23 cellular contexts compared by ENCODE assay signal in the genomic region with DNA sequence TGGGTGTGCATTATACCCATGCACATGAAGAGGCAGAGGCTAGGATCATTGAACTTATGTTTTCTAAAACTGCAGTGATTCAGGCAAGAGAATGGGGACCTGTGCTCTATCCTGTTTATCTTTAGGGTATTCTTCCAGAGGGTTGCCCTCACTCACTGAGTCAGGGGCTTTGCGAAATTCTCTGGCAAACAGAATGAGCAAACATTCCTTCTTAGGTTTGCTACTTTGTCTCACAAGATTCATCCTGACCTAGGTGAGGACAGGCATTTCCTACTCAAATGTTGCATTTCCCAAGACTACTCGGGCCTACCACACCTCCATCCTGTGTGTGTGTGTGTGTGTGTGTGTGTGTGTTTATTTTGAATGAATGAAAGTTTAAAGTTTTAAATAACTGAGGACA. TPM values are rescaled to one million over a fixed set of nuclear protein-coding genes. Genes with fewer than 3 reads are reported as not detected.
DNase-seq lines count a peak whose midpoint lies in the region; ATAC-seq and TF ChIP-seq lines count a peak whose summit lies in the region.
"Had no signal": no experiment of that assay in that cellular context is flagged by ENCODE, and none has a peak within 500 bp of the region (broad histone marks: within the 10 kb centered on the region; RNA-seq: fewer than 3 reads in every experiment).

No MANE protein-coding gene starts in this region.

- POLR2A ChIA-PET in PC-3 (lab: Charles Lee; ENCODE audit: unreplicated experiment), result no interaction called here

- no peak overlapping the region for H3K27ac ChIP-seq in GM23338 (ENCODE audit: low read depth)
- peak overlapping the region; percentile 32 for H3K27ac ChIP-seq in PC-3 (ENCODE audit: low read length)
- peak overlapping the region; percentile 8 for H3K27ac ChIP-seq in epithelial cell of prostate
- H3K27ac ChIP-seq: C4-2B, WERI-Rb-1 had no signal

- H2AFZ ChIP-seq in GM23338, result peak overlapping the region; percentile 76; the same call in 1 of the 2 replicates
- H2AFZ ChIP-seq in PC-3 (ENCODE audit: low read length), result peak overlapping the region; percentile 28; the same call in 1 of the 2 replicates

- H3K4me1 ChIP-seq in GM23338 (ENCODE audit: insufficient read depth), result peaks cover 9% of the 10 kb centered on the region
- H3K4me1 ChIP-seq in PC-3 (ENCODE audit: insufficient read depth, low read length), result peaks cover 30% of the 10 kb centered on the region

- no peaks in the 10 kb centered on the region for H3K9me2 ChIP-seq in GM23338 (ENCODE audit: insufficient read depth)
- no peaks in the 10 kb centered on the region for H3K9me2 ChIP-seq in PC-3 (replicated peaks; ENCODE audit: low read length)

- no peak overlapping the region for H3K4me2 ChIP-seq in GM23338
- peak overlapping the region; percentile 31 for H3K4me2 ChIP-seq in PC-3 (ENCODE audit: low read length)

- TF ChIP-seq CTCF in GM23338 (conservative IDR thresholded peaks at IDR 0.05; ENCODE audit: low read depth in 2 of 2) (no peak), PC-3 (conservative IDR thresholded peaks at IDR 0.05; ENCODE audit: low read depth, low read length) (no peak)

- ATAC-seq in GM23338, result no peak
- ATAC-seq in PC-3, result no peak
- ATAC-seq: activated T-cell treated with anti-CD3 and anti-CD28 coated beads, Interleukin-2, amount 50 U/mL, for 72 hours had no signal

- H3K9me3 Mint-ChIP-seq in GM23338, result no peaks in the 10 kb centered on the region
- H3K9me3 Mint-ChIP-seq: activated naive CD4-positive, alpha-beta T cell treated with anti-CD3 and anti-CD28 coated beads, Interleukin-2, amount 10 ng/mL, durations not matched to agents 7 days and 5 days; activated T-cell treated with anti-CD3 and anti-CD28 coated beads, Interleukin-2, amount 50 U/mL, for 72 hours; dendritic cell treated with granulocyte-macrophage colony-stimulating factor and Interleukin-4, amounts not matched to agents 40 ng/mL and 50 ng/mL, for 4 days; T-helper 2 cell treated with Interferon-gamma antibody and Interleukin-4, amounts not matched to agents 5 μg/mL and 100 μg/mL, for 36 hours had no signal

- H3F3A ChIP-seq in GM23338 (replicated peaks; ENCODE audit: low read depth) (no peaks in the 10 kb centered on the region), PC-3 (ENCODE audit: low read length, unreplicated experiment) (no peaks in the 10 kb centered on the region)

- CTCF ChIA-PET in PC-3 (lab: Charles Lee), result no interaction called here

- intact Hi-C loops in PC-3 (cut with micrococcal nuclease), result loop anchor here (5.0 kb wide), 1 partner anchor 74 kb away; no protein-coding TSS in a partner anchor

- H3K4me3 ChIP-seq in GM23338 (no peak overlapping the region), PC-3 (ENCODE audit: low read length) (no peak overlapping the region), skeletal muscle cell (ENCODE audit: low read depth, low read length) (no peak overlapping the region)

- no peak overlapping the region for H3K9ac ChIP-seq in PC-3 (ENCODE audit: low read length)

- H4K20me1 ChIP-seq in GM23338 (replicated peaks; ENCODE audit: insufficient read depth) (peaks cover 9% of the 10 kb centered on the region), PC-3 (ENCODE audit: low read length) (peaks cover 15% of the 10 kb centered on the region)

- no TSS peak for BruUV-seq in PC-3 (replicated peaks; lab: Mats Ljungman, UMichigan)

- peak; percentile 20 for DNase-seq in GM23338 (ENCODE audit: low spot score)
- DNase-seq in PC-3, result peak; percentile 80
- peak; percentile 26 for DNase-seq in epithelial cell of prostate (ENCODE audit: low read depth, low spot score)
- peak; percentile 84 for DNase-seq in skeletal muscle cell (ENCODE audit: low read depth)
- no peak for DNase-seq in T1000 (lab: John Stamatoyannopoulos, UW)
- no peak for DNase-seq in mesenteric fat pad (ENCODE audit: low spot score)
- DNase-seq in DMS153 treated with DMSO at 0.1 percent for 48 hours (lab: John Stamatoyannopoulos, UW; ENCODE audit: unreplicated experiment), result no peak
- DNase-seq: activated CD4-positive, alpha-beta T cell treated with anti-CD3 and anti-CD28 coated beads, Interleukin-2, amount 10 ng/mL, durations not matched to agents 24 days and 14 days; activated naive CD4-positive, alpha-beta T cell treated with anti-CD3 and anti-CD28 coated beads, Interleukin-2, amount 10 ng/mL, durations not matched to agents 7 days and 5 days; activated T-cell treated with anti-CD3 and anti-CD28 coated beads, Interleukin-2, amount 50 U/mL, for 72 hours; amygdala; glutamatergic neuron; HFFc6; KG1; NCI-H187; NCI-H524 treated with DMSO at 0.1 percent for 48 hours; occipital lobe; stimulated activated CD4-positive, alpha-beta T cell treated with anti-CD3 and anti-CD28 coated beads, Interleukin-4, amount 100 ng/mL, for 24 hours; stimulated activated naive CD4-positive, alpha-beta T cell; WERI-Rb-1 had no signal

- H3K36me3 ChIP-seq in GM23338 (ENCODE audit: insufficient read depth) (no peaks in the 10 kb centered on the region), PC-3 (ENCODE audit: low read depth, low read length) (0 out of 2 replicates have a peak, but pooled peaks cover 3% of the 10 kb centered on the region)

- no peaks in the 10 kb centered on the region for H3K9me3 ChIP-seq in PC-3 (ENCODE audit: low read length)

- H3K79me2 ChIP-seq in GM23338 (replicated peaks; ENCODE audit: insufficient read depth) (peaks cover 22% of the 10 kb centered on the region), PC-3 (ENCODE audit: low read length) (peaks cover 24% of the 10 kb centered on the region)

- peaks cover under 1% of the 10 kb centered on the region; the same call in 2 of the 3 replicates for H3K36me3 Mint-ChIP-seq in GM23338 (ENCODE audit: low read depth)

- peaks cover 21% of the 10 kb centered on the region for H3K27me3 Mint-ChIP-seq in GM23338 (ENCODE audit: insufficient read depth, low read depth, poor library complexity)
- H3K27me3 Mint-ChIP-seq: activated naive CD4-positive, alpha-beta T cell treated with anti-CD3 and anti-CD28 coated beads, Interleukin-2, amount 10 ng/mL, durations not matched to agents 7 days and 5 days; dendritic cell treated with granulocyte-macrophage colony-stimulating factor and Interleukin-4, amounts not matched to agents 40 ng/mL and 50 ng/mL, for 4 days had no signal

- no peaks in the 10 kb centered on the region for H3K27me3 ChIP-seq in GM23338 (ENCODE audit: insufficient read depth)
- H3K27me3 ChIP-seq in PC-3 (ENCODE audit: low read length), result no peaks in the 10 kb centered on the region

- H3K27ac Mint-ChIP-seq in GM23338, result peak overlapping the region; percentile 74; the same call in 1 of the 2 replicates
- H3K27ac Mint-ChIP-seq: activated CD4-positive, alpha-beta T cell treated with anti-CD3 and anti-CD28 coated beads, Interleukin-2, amount 10 ng/mL, durations not matched to agents 24 days and 14 days; activated naive CD4-positive, alpha-beta T cell treated with anti-CD3 and anti-CD28 coated beads, Interleukin-2, amount 10 ng/mL, durations not matched to agents 7 days and 5 days; activated T-cell treated with anti-CD3 and anti-CD28 coated beads, Interleukin-2, amount 50 U/mL, for 72 hours; dendritic cell treated with granulocyte-macrophage colony-stimulating factor and Interleukin-4, amounts not matched to agents 40 ng/mL and 50 ng/mL, for 4 days; HFFc6; T-helper 2 cell treated with Interferon-gamma antibody and Interleukin-4, amounts not matched to agents 5 μg/mL and 100 μg/mL, for 36 hours had no signal

- no peak overlapping the region for H3K4me3 Mint-ChIP-seq in GM23338
- H3K4me3 Mint-ChIP-seq: activated CD4-positive, alpha-beta T cell treated with anti-CD3 and anti-CD28 coated beads, Interleukin-2, amount 10 ng/mL, durations not matched to agents 24 days and 14 days; activated naive CD4-positive, alpha-beta T cell treated with anti-CD3 and anti-CD28 coated beads, Interleukin-2, amount 10 ng/mL, durations not matched to agents 7 days and 5 days; activated T-cell treated with anti-CD3 and anti-CD28 coated beads, Interleukin-2, amount 50 U/mL, for 72 hours; dendritic cell treated with granulocyte-macrophage colony-stimulating factor and Interleukin-4, amounts not matched to agents 40 ng/mL and 50 ng/mL, for 4 days; HFFc6; T-helper 2 cell treated with Interferon-gamma antibody and Interleukin-4, amounts not matched to agents 5 μg/mL and 100 μg/mL, for 36 hours had no signal

- H3K4me1 Mint-ChIP-seq in GM23338, result peaks cover 26% of the 10 kb centered on the region

TF ChIP-seq in GM23338, 12 proteins besides CTCF, POLR2A, EP300 and RAD21 (continues in another document):
- no peak for TF ChIP-seq POLR2AphosphoS5 (IDR thresholded peaks at IDR 0.05; ENCODE audit: low read depth)
- TF ChIP-seq NANOG (IDR thresholded peaks at IDR 0.05; ENCODE audit: borderline replicate concordance), result no peak
- TF ChIP-seq STAT1 (IDR thresholded peaks at IDR 0.05; ENCODE audit: unreplicated experiment), result no peak
- no peak for TF ChIP-seq CREB1 (CRISPR knock-in tag; IDR thresholded peaks at IDR 0.05; ENCODE audit: low read depth)
- TF ChIP-seq JUNB (IDR thresholded peaks at IDR 0.05; ENCODE audit: unreplicated experiment), result no peak
- TF ChIP-seq, protein P1, sequence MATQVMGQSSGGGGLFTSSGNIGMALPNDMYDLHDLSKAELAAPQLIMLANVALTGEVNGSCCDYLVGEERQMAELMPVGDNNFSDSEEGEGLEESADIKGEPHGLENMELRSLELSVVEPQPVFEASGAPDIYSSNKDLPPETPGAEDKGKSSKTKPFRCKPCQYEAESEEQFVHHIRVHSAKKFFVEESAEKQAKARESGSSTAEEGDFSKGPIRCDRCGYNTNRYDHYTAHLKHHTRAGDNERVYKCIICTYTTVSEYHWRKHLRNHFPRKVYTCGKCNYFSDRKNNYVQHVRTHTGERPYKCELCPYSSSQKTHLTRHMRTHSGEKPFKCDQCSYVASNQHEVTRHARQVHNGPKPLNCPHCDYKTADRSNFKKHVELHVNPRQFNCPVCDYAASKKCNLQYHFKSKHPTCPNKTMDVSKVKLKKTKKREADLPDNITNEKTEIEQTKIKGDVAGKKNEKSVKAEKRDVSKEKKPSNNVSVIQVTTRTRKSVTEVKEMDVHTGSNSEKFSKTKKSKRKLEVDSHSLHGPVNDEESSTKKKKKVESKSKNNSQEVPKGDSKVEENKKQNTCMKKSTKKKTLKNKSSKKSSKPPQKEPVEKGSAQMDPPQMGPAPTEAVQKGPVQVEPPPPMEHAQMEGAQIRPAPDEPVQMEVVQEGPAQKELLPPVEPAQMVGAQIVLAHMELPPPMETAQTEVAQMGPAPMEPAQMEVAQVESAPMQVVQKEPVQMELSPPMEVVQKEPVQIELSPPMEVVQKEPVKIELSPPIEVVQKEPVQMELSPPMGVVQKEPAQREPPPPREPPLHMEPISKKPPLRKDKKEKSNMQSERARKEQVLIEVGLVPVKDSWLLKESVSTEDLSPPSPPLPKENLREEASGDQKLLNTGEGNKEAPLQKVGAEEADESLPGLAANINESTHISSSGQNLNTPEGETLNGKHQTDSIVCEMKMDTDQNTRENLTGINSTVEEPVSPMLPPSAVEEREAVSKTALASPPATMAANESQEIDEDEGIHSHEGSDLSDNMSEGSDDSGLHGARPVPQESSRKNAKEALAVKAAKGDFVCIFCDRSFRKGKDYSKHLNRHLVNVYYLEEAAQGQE (IDR thresholded peaks at IDR 0.05; ENCODE audit: unreplicated experiment), result no peak
- no peak for TF ChIP-seq ZNF114 (CRISPR knock-in tag; IDR thresholded peaks at IDR 0.05)

RNA-seq across cellular contexts. Expression of a gene that starts 2.7 kb away (rescaled TPM):
- 635 and 714 TPM in 2 replicates for total RNA-seq in GM23338 (2014; rRNA removed; shearing (Covaris generic))
- polyA plus RNA-seq in GM23338 (2016; fragmentation: Nextera tagmentation; extraction: Ambion mirVana), result 601 and 667 TPM in 2 replicates
- total RNA-seq in PC-3 (2014; rRNA removed), result 326 and 369 TPM in 2 replicates
- total RNA-seq in mesenteric fat pad, result 182 TPM

Comparison
In these comparisons a context has a peak if more than half of its experiments do, and no peak if none do; other contexts are left out.
1. DNase-seq: peak in GM23338 (single experiment), PC-3 (single experiment), epithelial cell of prostate (single experiment) and skeletal muscle cell (single experiment); none in T1000 (single experiment), mesenteric fat pad (single experiment) and DMS153 treated with DMSO at 0.1 percent for 48 hours (single experiment).